In genomic region chrX:9905721-9906120, GRCh38 we compare ENCODE assay signal across 24 cellular contexts.
DNase-seq lines count a peak whose midpoint lies in the region; ATAC-seq and TF ChIP-seq lines count a peak whose summit lies in the region.
"Had no signal": no experiment of that assay in that cellular context is flagged by ENCODE, and none has a peak within 500 bp of the region (broad histone marks: within the 10 kb centered on the region; RNA-seq: fewer than 3 reads in every experiment).

No MANE protein-coding gene starts in this region.

- no peak overlapping the region for H3K4me3 ChIP-seq in AG04450 (ENCODE audit: low read depth, low read length)
- H3K4me3 ChIP-seq in IMR-90 (ENCODE audit: insufficient read depth, low read depth, low read length), result no peak overlapping the region
- H3K4me3 ChIP-seq in mesenchymal stem cell (ENCODE audit: insufficient read depth in 1 of 2, low read depth in 1 of 2, low read length in 2 of 2), result no peak overlapping the region
- H3K4me3 ChIP-seq: BLaER1, GM12878, SJCRH30 had no signal

- TF ChIP-seq RAD21 in IMR-90 (IDR thresholded peaks at IDR 0.05; ENCODE audit: low read length), result no peak

- H4K8ac ChIP-seq in IMR-90 (ENCODE audit: low read depth in 2 of 2, low read length in 2 of 2) (peak overlapping the region; percentile 66 to 96), mesenchymal stem cell (ENCODE audit: low read length) (no peak overlapping the region)

- peak overlapping the region in 1 of 2 experiments; percentile 12 for H2BK12ac ChIP-seq in mesenchymal stem cell (ENCODE audit: low read length in 2 of 2)

- H3K14ac ChIP-seq in IMR-90 (replicated peaks; ENCODE audit: low read depth, low read length), result peak overlapping the region; percentile 86
- H3K14ac ChIP-seq in mesenchymal stem cell (ENCODE audit: low read length in 2 of 2), result no peak overlapping the region

- TF ChIP-seq POLR2A in IMR-90 (IDR thresholded peaks at IDR 0.05; ENCODE audit: low read depth, low read length), result no peak

- H3K4me1 ChIP-seq in IMR-90 (ENCODE audit: control insufficient read depth, insufficient read depth, low read length) (peaks cover 27% of the 10 kb centered on the region), mesenchymal stem cell (ENCODE audit: control insufficient read depth, insufficient read depth, low read depth, low read length) (peaks cover 20% of the 10 kb centered on the region)
- H3K4me1 ChIP-seq: BLaER1, SJCRH30 had no signal

- intact Hi-C loops in IMR-90 (cut with micrococcal nuclease), result no loop called here

- ATAC-seq in IMR-90 (ENCODE audit: low read depth), result no peak
- ATAC-seq in activated T-helper 17 cell treated with anti-CD3 and anti-CD28 coated beads, Interleukin-2, amount 50 U/mL, for 72 hours (replicated peaks), result peak; percentile 51
- no peak for ATAC-seq in HG03565 (IDR thresholded peaks at IDR 0.05; ENCODE audit: unreplicated experiment)
- no peak for ATAC-seq in GM21367 (IDR thresholded peaks at IDR 0.05; ENCODE audit: unreplicated experiment)
- ATAC-seq: GM12878, Right ventricle myocardium inferior, SK-N-SH treated with all-trans-retinoic acid at 6 μM for 48 hours had no signal

- H3K36me3 ChIP-seq in IMR-90 (ENCODE audit: control insufficient read depth, insufficient read depth, low read length) (no peaks in the 10 kb centered on the region), mesenchymal stem cell (ENCODE audit: control insufficient read depth in 1 of 2, insufficient read depth in 2 of 2, low read depth in 1 of 2, low read length in 2 of 2) (peaks cover 0 to 12% of the 10 kb centered on the region in 2 experiments)
- H3K36me3 ChIP-seq: BLaER1, SJCRH30 had no signal

- peak overlapping the region; percentile 91 for H4K91ac ChIP-seq in IMR-90 (ENCODE audit: insufficient read depth, low read depth, low read length)
- H4K91ac ChIP-seq in mesenchymal stem cell (ENCODE audit: low read length), result no peak overlapping the region

- H3K27me3 ChIP-seq in AG04450 (ENCODE audit: control insufficient read depth, insufficient read depth, low read length), result no peaks in the 10 kb centered on the region
- H3K27me3 ChIP-seq in IMR-90 (ENCODE audit: control insufficient read depth, insufficient read depth, low read length), result no peaks in the 10 kb centered on the region
- no peaks in the 10 kb centered on the region for H3K27me3 ChIP-seq in mesenchymal stem cell (ENCODE audit: control insufficient read depth in 1 of 2, insufficient read depth in 1 of 2, low read length in 2 of 2)
- H3K27me3 ChIP-seq: BLaER1, SJCRH30 had no signal

- H3K4me3 Mint-ChIP-seq in activated T-helper 17 cell treated with anti-CD3 and anti-CD28 coated beads, Interleukin-2, amount 50 U/mL, for 72 hours, result no peak overlapping the region
- H3K4me3 Mint-ChIP-seq: CD4-positive, CD25-positive, alpha-beta regulatory T cell; H9 had no signal

- H2BK120ac ChIP-seq in IMR-90 (ENCODE audit: low read depth, low read length), result peak overlapping the region; percentile 96
- H2BK120ac ChIP-seq in mesenchymal stem cell (ENCODE audit: low read depth, low read length), result no peak overlapping the region

- dilution Hi-C loops in IMR-90 (cut with HindIII; ENCODE audit: low sequenced_read_pairs, unreplicated experiment), result no loop called here

- H4K5ac ChIP-seq in IMR-90 (ENCODE audit: low read depth, low read length), result peak overlapping the region; percentile 69; the same call in 1 of the 2 replicates

- no peaks in the 10 kb centered on the region for H3K9me3 Mint-ChIP-seq in activated T-helper 17 cell treated with anti-CD3 and anti-CD28 coated beads, Interleukin-2, amount 50 U/mL, for 72 hours

- H3K79me1 ChIP-seq in IMR-90 (ENCODE audit: low read depth in 1 of 2, low read length in 2 of 2) (peaks cover 8 to 42% of the 10 kb centered on the region in 2 experiments), mesenchymal stem cell (replicated peaks; ENCODE audit: low read length, poor library complexity, severe bottlenecking) (peaks cover 2% of the 10 kb centered on the region)

- H2AK9ac ChIP-seq in IMR-90 (replicated peaks; ENCODE audit: low read depth, low read length, poor library complexity), result peak overlapping the region; percentile 52

- POLR2A ChIA-PET in AG04450 (lab: Yijun Ruan, JAX) (no interaction called here), IMR-90 (lab: Charles Lee; ENCODE audit: unreplicated experiment) (interaction anchor here (0.6 kb wide), 1 partner anchor 953 kb away, joined by 3 read pairs; no protein-coding TSS in a partner anchor)

- H4K20me1 ChIP-seq in IMR-90 (ENCODE audit: insufficient read depth, low read length), result no peaks in the 10 kb centered on the region
- H4K20me1 ChIP-seq: BLaER1 had no signal

- H3K4me1 Mint-ChIP-seq in activated T-helper 17 cell treated with anti-CD3 and anti-CD28 coated beads, Interleukin-2, amount 50 U/mL, for 72 hours, result no peaks in the 10 kb centered on the region

- H3K9me3 ChIP-seq in AG04450 (ENCODE audit: control insufficient read depth, insufficient read depth, low read length) (no peaks in the 10 kb centered on the region), IMR-90 (ENCODE audit: control insufficient read depth, insufficient read depth, low read length) (no peaks in the 10 kb centered on the region), mesenchymal stem cell (ENCODE audit: control insufficient read depth, low read length) (no peaks in the 10 kb centered on the region)
- H3K9me3 ChIP-seq: BLaER1, SJCRH30 had no signal

- H3K9ac ChIP-seq in IMR-90 (ENCODE audit: low read depth, low read length) (peak overlapping the region; percentile 46; the same call in 1 of the 2 replicates), mesenchymal stem cell (ENCODE audit: low read length) (no peak overlapping the region)
- H3K9ac ChIP-seq: BLaER1 had no signal

- H3K18ac ChIP-seq in IMR-90 (ENCODE audit: low read depth, low read length) (peak overlapping the region; percentile 95), mesenchymal stem cell (ENCODE audit: low read depth in 1 of 2, low read length in 2 of 2) (peak overlapping the region in 1 of 2 experiments; percentile 2)

- H2BK15ac ChIP-seq in IMR-90 (ENCODE audit: low read depth, low read length), result peak overlapping the region; percentile 95; the same call in 2 of the 3 replicates
- no peak overlapping the region for H2BK15ac ChIP-seq in mesenchymal stem cell (ENCODE audit: low read depth, poor library complexity, severe bottlenecking)

- no peak overlapping the region for H3K27ac Mint-ChIP-seq in activated T-helper 17 cell treated with anti-CD3 and anti-CD28 coated beads, Interleukin-2, amount 50 U/mL, for 72 hours
- H3K27ac Mint-ChIP-seq: CD4-positive, CD25-positive, alpha-beta regulatory T cell had no signal

- BruUV-seq in IMR-90 (replicated peaks; lab: Mats Ljungman, UMichigan), result no TSS peak

- peak overlapping the region; percentile 98 for H2AK5ac ChIP-seq in IMR-90 (ENCODE audit: low read depth, low read length)
- H2AK5ac ChIP-seq in mesenchymal stem cell (ENCODE audit: low read length, severe bottlenecking), result no peak overlapping the region

- H3K36me3 Mint-ChIP-seq in activated T-helper 17 cell treated with anti-CD3 and anti-CD28 coated beads, Interleukin-2, amount 50 U/mL, for 72 hours (ENCODE audit: low read depth), result no peaks in the 10 kb centered on the region
- H3K36me3 Mint-ChIP-seq: CD4-positive, CD25-positive, alpha-beta regulatory T cell had no signal

- peak overlapping the region; percentile 81 for H3K23ac ChIP-seq in IMR-90 (ENCODE audit: low read depth, low read length)
- H3K23ac ChIP-seq in mesenchymal stem cell (ENCODE audit: low read length in 2 of 2), result no peak overlapping the region

- TF ChIP-seq CTCF in AG04450 (IDR thresholded peaks at IDR 0.05; ENCODE audit: low read depth, low read length) (no peak), IMR-90 (conservative IDR thresholded peaks at IDR 0.05; ENCODE audit: low read depth, low read length) (no peak)

- peaks cover 3% of the 10 kb centered on the region; the same call in 1 of the 2 replicates for H3K9me1 ChIP-seq in IMR-90 (ENCODE audit: insufficient read depth, low read length)

- peak overlapping the region; percentile 96 for H2BK20ac ChIP-seq in IMR-90 (ENCODE audit: low read depth, low read length)

- peak overlapping the region; percentile 89 for H2BK5ac ChIP-seq in IMR-90 (ENCODE audit: low read depth, low read length, poor library complexity, severe bottlenecking)
- H2BK5ac ChIP-seq in mesenchymal stem cell (ENCODE audit: low read depth, low read length, poor library complexity, severe bottlenecking), result no peak overlapping the region

- H3K4ac ChIP-seq in IMR-90 (ENCODE audit: low read depth, low read length) (peak overlapping the region; percentile 97), mesenchymal stem cell (ENCODE audit: low read depth in 1 of 2, low read length in 2 of 2) (no peak overlapping the region)

- H3K27ac ChIP-seq in AG04450 (ENCODE audit: low read depth, low read length) (peak overlapping the region; percentile 84), IMR-90 (ENCODE audit: insufficient read depth, low read length) (peak overlapping the region; percentile 82), mesenchymal stem cell (ENCODE audit: low read length, poor library complexity, severe bottlenecking) (peak overlapping the region; percentile 46)
- H3K27ac ChIP-seq: BLaER1, SJCRH30 had no signal

- DNase-seq in AG04450 (ENCODE audit: low read depth, low spot score), result no peak
- DNase-seq in IMR-90, result no peak
- DNase-seq in mesenchymal stem cell, result no peak
- DNase-seq in stimulated activated CD4-positive, alpha-beta T cell treated with anti-CD3 and anti-CD28 coated beads, Interleukin-2, amount 100 ng/mL, for 48 hours, result no peak
- no peak for DNase-seq in superior temporal gyrus (ENCODE audit: extremely low spot score)
- DNase-seq: CD4-positive, CD25-positive, alpha-beta regulatory T cell; DMS53; GDM1; H9; KBM-7; NCI-H1417; NCI-H1694; NCI-H2029 treated with DMSO at 0.1 percent for 48 hours; NCI-H446 treated with DMSO at 0.1 percent for 48 hours; NCI-H526 treated with DMSO at 0.1 percent for 48 hours; OCI-M1; SJCRH30 had no signal

- 100% methylated on average over 1 of the region's 5 CpGs; no CpG with 5 or more reads in 1 of the 2 experiments for WGBS in IMR-90 (ENCODE audit: extremely low coverage in 2 of 2, insufficient read length in 1 of 2), 2 experiments
- WGBS in mesenchymal stem cell, result 88% methylated on average over 2 of the region's 5 CpGs

- CTCF ChIA-PET in AG04450 (lab: Charles Lee) (no interaction called here), IMR-90 (lab: Yijun Ruan, JAX) (no interaction called here)

- H3K27me3 Mint-ChIP-seq in activated T-helper 17 cell treated with anti-CD3 and anti-CD28 coated beads, Interleukin-2, amount 50 U/mL, for 72 hours, result no peaks in the 10 kb centered on the region
- H3K27me3 Mint-ChIP-seq: CD4-positive, CD25-positive, alpha-beta regulatory T cell had no signal

- peak overlapping the region; percentile 32; the same call in 1 of the 2 replicates for H3K56ac ChIP-seq in IMR-90 (ENCODE audit: extremely low read depth, insufficient read depth, low read length)

- H3K4me2 ChIP-seq in IMR-90 (ENCODE audit: low read depth, low read length), result 0 out of 2 replicates have a peak overlapping the region, but pooled peaks have one; percentile 22
- H3K4me2 ChIP-seq in mesenchymal stem cell (ENCODE audit: low read length, poor library complexity, severe bottlenecking), result no peak overlapping the region
- H3K4me2 ChIP-seq: BLaER1 had no signal

- in situ Hi-C loops in IMR-90 (cut with MboI; ENCODE audit: low sequenced_read_pairs), result no loop called here

- H2AFZ ChIP-seq in IMR-90 (replicated peaks; ENCODE audit: low read length, poor library complexity) (no peak overlapping the region), mesenchymal stem cell (ENCODE audit: low read depth, low read length) (no peak overlapping the region)
